Comparison of ENCODE assay signal across 1 cellular context in genomic region chr20:3795511-3796468, GRCh38.
A peak's percentile ranks its signal among the peaks of the same experiment; 100 is the strongest.
TF ChIP-seq lines count a peak whose summit lies in the region.

Gene CDC25B (plus strand): TSS chr20:3796310. CDS start chr20:3796532, 222 bp downstream.

TF ChIP-seq in HepG2, 621 proteins besides CTCF, POLR2A, EP300 and RAD21 (continued from another document and continues in another):
- TF ChIP-seq, protein P1, sequence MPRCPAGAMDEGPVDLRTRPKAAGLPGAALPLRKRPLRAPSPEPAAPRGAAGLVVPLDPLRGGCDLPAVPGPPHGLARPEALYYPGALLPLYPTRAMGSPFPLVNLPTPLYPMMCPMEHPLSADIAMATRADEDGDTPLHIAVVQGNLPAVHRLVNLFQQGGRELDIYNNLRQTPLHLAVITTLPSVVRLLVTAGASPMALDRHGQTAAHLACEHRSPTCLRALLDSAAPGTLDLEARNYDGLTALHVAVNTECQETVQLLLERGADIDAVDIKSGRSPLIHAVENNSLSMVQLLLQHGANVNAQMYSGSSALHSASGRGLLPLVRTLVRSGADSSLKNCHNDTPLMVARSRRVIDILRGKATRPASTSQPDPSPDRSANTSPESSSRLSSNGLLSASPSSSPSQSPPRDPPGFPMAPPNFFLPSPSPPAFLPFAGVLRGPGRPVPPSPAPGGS (CRISPR knock-in tag; IDR thresholded peaks at IDR 0.05), result no peak
- TF ChIP-seq NR3C1 (CRISPR knock-in tag; IDR thresholded peaks at IDR 0.05) (no peak), MED1 (CRISPR knock-in tag; IDR thresholded peaks at IDR 0.05) (peak; percentile 5; the same call in 1 of the 2 replicates), ZNF766 (CRISPR knock-in tag; IDR thresholded peaks at IDR 0.05; ENCODE audit: borderline replicate concordance) (peak; percentile 7; the same call in 1 of the 2 replicates), ELF4 (CRISPR knock-in tag; IDR thresholded peaks at IDR 0.05; ENCODE audit: borderline replicate concordance) (no peak; the same call in 1 of the 2 replicates), HCFC1 (IDR thresholded peaks at IDR 0.05; ENCODE audit: low read depth, low read length) (no peak; the same call in 1 of the 2 replicates), ZNF274 (CRISPR knock-in tag; IDR thresholded peaks at IDR 0.05) (no peak), ZC3H4 (CRISPR knock-in tag; IDR thresholded peaks at IDR 0.05; ENCODE audit: borderline replicate concordance) (no peak), HIVEP1 (CRISPR knock-in tag; IDR thresholded peaks at IDR 0.05) (peak; percentile 72), ZNF530 (CRISPR knock-in tag; IDR thresholded peaks at IDR 0.05; ENCODE audit: low read depth) (no peak), RFXANK (CRISPR knock-in tag; IDR thresholded peaks at IDR 0.05) (no peak), EEA1 (CRISPR knock-in tag; IDR thresholded peaks at IDR 0.05; ENCODE audit: borderline replicate concordance) (no peak), NAIF1 (CRISPR knock-in tag; IDR thresholded peaks at IDR 0.05; ENCODE audit: borderline replicate concordance) (peak; percentile 53; the same call in 1 of the 2 replicates), ZNF841 (CRISPR knock-in tag; IDR thresholded peaks at IDR 0.05; ENCODE audit: borderline replicate concordance) (no peak), AGO2 (optimal IDR thresholded peaks at IDR 0.05; ENCODE audit: low read depth, low read length) (peak; percentile 51), ZBTB3 (CRISPR knock-in tag; IDR thresholded peaks at IDR 0.05; ENCODE audit: borderline replicate concordance, low read depth) (0 out of 2 replicates have a peak, but pooled peaks have one; percentile 32), MTF2 (CRISPR knock-in tag; IDR thresholded peaks at IDR 0.05; ENCODE audit: borderline replicate concordance) (no peak), ZNF205 (CRISPR knock-in tag; IDR thresholded peaks at IDR 0.05) (peak; percentile 62; the same call in 1 of the 2 replicates), ZNF703 (CRISPR knock-in tag; IDR thresholded peaks at IDR 0.05; ENCODE audit: borderline replicate concordance) (no peak), AKNA (CRISPR knock-in tag; IDR thresholded peaks at IDR 0.05; ENCODE audit: borderline replicate concordance) (no peak), MTA3 (CRISPR knock-in tag; IDR thresholded peaks at IDR 0.05) (no peak), REXO4 (CRISPR knock-in tag; IDR thresholded peaks at IDR 0.05; ENCODE audit: borderline replicate concordance) (no peak), KDM5A (IDR thresholded peaks at IDR 0.05; ENCODE audit: borderline replicate concordance, low read length) (peak; percentile 71; the same call in 1 of the 2 replicates), ZFY (CRISPR knock-in tag; IDR thresholded peaks at IDR 0.05) (peak; percentile 74), DPF2 (CRISPR knock-in tag; IDR thresholded peaks at IDR 0.05; ENCODE audit: borderline replicate concordance, low read depth) (peak; percentile 39; the same call in 1 of the 2 replicates), ZBTB38 (CRISPR knock-in tag; IDR thresholded peaks at IDR 0.05) (peak; percentile 87), NFE2L1 (CRISPR knock-in tag; IDR thresholded peaks at IDR 0.05; ENCODE audit: borderline replicate concordance) (no peak; the same call in 1 of the 2 replicates), RARA (CRISPR knock-in tag; IDR thresholded peaks at IDR 0.05) (no peak), ARNTL (CRISPR knock-in tag; IDR thresholded peaks at IDR 0.05) (peak; percentile 57; the same call in 1 of the 2 replicates), GATAD1 (CRISPR knock-in tag; IDR thresholded peaks at IDR 0.05) (peak; percentile 53), ZNF431 (CRISPR knock-in tag; IDR thresholded peaks at IDR 0.05; ENCODE audit: borderline replicate concordance, low read depth) (no peak), KLF6 (CRISPR knock-in tag; IDR thresholded peaks at IDR 0.05) (no peak), RARG (CRISPR knock-in tag; IDR thresholded peaks at IDR 0.05; ENCODE audit: low read depth) (no peak), ZNF609 (CRISPR knock-in tag; IDR thresholded peaks at IDR 0.05; ENCODE audit: borderline replicate concordance) (peak; percentile 50; the same call in 1 of the 2 replicates), HNRNPLL (IDR thresholded peaks at IDR 0.05; ENCODE audit: low read depth, low read length, poor library complexity, severe bottlenecking) (peak; percentile 61), SYNCRIP (IDR thresholded peaks at IDR 0.05; ENCODE audit: insufficient read depth, low read depth, low read length) (no peak), ZNF781 (CRISPR knock-in tag; IDR thresholded peaks at IDR 0.05; ENCODE audit: borderline replicate concordance, not compliant biosample characterization) (peak; percentile 41), ZNF776 (CRISPR knock-in tag; IDR thresholded peaks at IDR 0.05) (no peak), ZNF430 (CRISPR knock-in tag; IDR thresholded peaks at IDR 0.05) (peak; percentile 42; the same call in 1 of the 2 replicates), KLF12 (CRISPR knock-in tag; IDR thresholded peaks at IDR 0.05; ENCODE audit: borderline replicate concordance) (peak; percentile 57; the same call in 1 of the 2 replicates), GTF2F1 (IDR thresholded peaks at IDR 0.05; ENCODE audit: low read length) (no peak), EED (CRISPR knock-in tag; IDR thresholded peaks at IDR 0.05) (peak; percentile 78; the same call in 1 of the 2 replicates), HOXA3 (CRISPR knock-in tag; IDR thresholded peaks at IDR 0.05) (peak; percentile 84)
- TF ChIP-seq, protein P2, sequence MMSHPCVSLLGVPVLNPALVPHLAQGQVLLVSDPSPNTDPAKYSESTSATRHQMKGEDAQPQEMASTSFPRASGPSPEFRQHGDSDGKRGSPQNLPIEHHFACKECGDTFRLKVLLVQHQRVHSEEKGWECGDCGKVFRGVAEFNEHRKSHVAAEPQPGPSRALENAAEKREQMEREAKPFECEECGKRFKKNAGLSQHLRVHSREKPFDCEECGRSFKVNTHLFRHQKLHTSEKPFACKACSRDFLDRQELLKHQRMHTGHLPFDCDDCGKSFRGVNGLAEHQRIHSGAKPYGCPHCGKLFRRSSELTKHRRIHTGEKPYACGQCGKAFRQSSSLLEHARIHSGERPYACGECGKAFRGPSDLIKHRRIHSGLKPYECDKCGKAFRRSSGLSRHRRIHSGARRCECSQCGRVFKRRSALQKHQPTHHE (CRISPR knock-in tag; IDR thresholded peaks at IDR 0.05; ENCODE audit: borderline replicate concordance), result no peak
- TF ChIP-seq, protein P3, sequence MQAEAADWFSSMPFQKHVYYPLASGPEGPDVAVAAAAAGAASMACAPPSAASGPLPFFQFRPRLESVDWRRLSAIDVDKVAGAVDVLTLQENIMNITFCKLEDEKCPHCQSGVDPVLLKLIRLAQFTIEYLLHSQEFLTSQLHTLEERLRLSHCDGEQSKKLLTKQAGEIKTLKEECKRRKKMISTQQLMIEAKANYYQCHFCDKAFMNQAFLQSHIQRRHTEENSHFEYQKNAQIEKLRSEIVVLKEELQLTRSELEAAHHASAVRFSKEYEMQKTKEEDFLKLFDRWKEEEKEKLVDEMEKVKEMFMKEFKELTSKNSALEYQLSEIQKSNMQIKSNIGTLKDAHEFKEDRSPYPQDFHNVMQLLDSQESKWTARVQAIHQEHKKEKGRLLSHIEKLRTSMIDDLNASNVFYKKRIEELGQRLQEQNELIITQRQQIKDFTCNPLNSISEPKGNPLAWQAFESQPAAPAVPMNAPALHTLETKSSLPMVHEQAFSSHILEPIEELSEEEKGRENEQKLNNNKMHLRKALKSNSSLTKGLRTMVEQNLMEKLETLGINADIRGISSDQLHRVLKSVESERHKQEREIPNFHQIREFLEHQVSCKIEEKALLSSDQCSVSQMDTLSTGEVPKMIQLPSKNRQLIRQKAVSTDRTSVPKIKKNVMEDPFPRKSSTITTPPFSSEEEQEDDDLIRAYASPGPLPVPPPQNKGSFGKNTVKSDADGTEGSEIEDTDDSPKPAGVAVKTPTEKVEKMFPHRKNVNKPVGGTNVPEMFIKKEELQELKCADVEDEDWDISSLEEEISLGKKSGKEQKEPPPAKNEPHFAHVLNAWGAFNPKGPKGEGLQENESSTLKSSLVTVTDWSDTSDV (CRISPR knock-in tag; IDR thresholded peaks at IDR 0.05), result peak; percentile 84; the same call in 1 of the 2 replicates
